ENCODE assay signal across 10 cellular contexts in genomic region chr1:53592521-53592982, GRCh38.
DNase-seq lines count a peak whose midpoint lies in the region; ATAC-seq and TF ChIP-seq lines count a peak whose summit lies in the region.
"Had no signal": no experiment of that assay in that cellular context is flagged by ENCODE, and none has a peak within 500 bp of the region (broad histone marks: within the 10 kb centered on the region; RNA-seq: fewer than 3 reads in every experiment).

No MANE protein-coding gene starts in this region.

- H3K4me1 ChIP-seq in SK-N-SH (ENCODE audit: control insufficient read depth in 1 of 2, insufficient read depth in 2 of 2, low read depth in 1 of 2, low read length in 1 of 2): peaks cover 6 to 58% of the 10 kb centered on the region in 2 experiments; a peak in 2 of 4 replicates

- H3F3A ChIP-seq in SK-N-SH (replicated peaks; ENCODE audit: insufficient read depth): no peaks in the 10 kb centered on the region

- no peaks in the 10 kb centered on the region for H3K27me3 ChIP-seq in SK-N-SH (ENCODE audit: insufficient read depth)

- 93% methylated on average over 3 of the region's 6 CpGs for WGBS in SK-N-SH (ENCODE audit: low lambda C conversion rate)

- TF ChIP-seq CTCF in SK-N-SH (IDR thresholded peaks at IDR 0.05): no peak

- H3K9me2 ChIP-seq in SK-N-SH: no peaks in the 10 kb centered on the region

- H4K20me1 ChIP-seq in SK-N-SH (ENCODE audit: insufficient read depth): no peaks in the 10 kb centered on the region

- no peak overlapping the region for H2AFZ ChIP-seq in SK-N-SH (ENCODE audit: low read depth)

- ATAC-seq in left cardiac atrium (peak; percentile 58 to 71), HG03469 (IDR thresholded peaks at IDR 0.05; ENCODE audit: unreplicated experiment) (no peak)

- TF ChIP-seq RAD21 in SK-N-SH (IDR thresholded peaks at IDR 0.05; ENCODE audit: low read length): no peak

- no peak overlapping the region for H3K4me3 ChIP-seq in SK-N-SH (ENCODE audit: low read depth in 2 of 2, low read length in 1 of 2)
- H3K4me3 ChIP-seq: thoracic aorta had no signal

- H3K27ac ChIP-seq in SK-N-SH (ENCODE audit: low read depth in 2 of 2, low read length in 1 of 2): peak overlapping the region in 1 of 2 experiments; percentile 96; a peak in 2 of 4 replicates
- H3K27ac ChIP-seq: thoracic aorta had no signal

- no peak overlapping the region for H3K9ac ChIP-seq in SK-N-SH

- CTCF ChIA-PET in SK-N-SH (lab: Yijun Ruan, JAX): interaction anchor here (0.7 to 6.3 kb wide), 7 partner anchors 12 to 142 kb away, joined by 3 to 40 read pairs (median 4); no protein-coding TSS in a partner anchor

- POLR2A ChIA-PET in SK-N-SH (lab: Yijun Ruan, JAX): no interaction called here

- H3K9me3 ChIP-seq in SK-N-SH: no peaks in the 10 kb centered on the region
- H3K9me3 ChIP-seq: thoracic aorta had no signal

- H3K36me3 ChIP-seq in SK-N-SH (replicated peaks in 1 of 2; ENCODE audit: control insufficient read depth in 1 of 2, insufficient read depth in 2 of 2, low read length in 1 of 2): no peaks in the 10 kb centered on the region
- H3K36me3 ChIP-seq: thoracic aorta had no signal

- H3K79me2 ChIP-seq in SK-N-SH (ENCODE audit: insufficient read depth): no peaks in the 10 kb centered on the region

- intact Hi-C loops in left cardiac atrium (cut with DNase I): no loop called here

- 0 out of 4 replicates have a peak, but pooled peaks of 1 of the 2 experiments have one; percentile 5 for TF ChIP-seq EP300 in SK-N-SH (IDR thresholded peaks at IDR 0.05; ENCODE audit: borderline replicate concordance in 1 of 2, low read depth in 1 of 2, low read length in 1 of 2)

- DNase-seq in DMS53 (lab: John Stamatoyannopoulos, UW) (peak; percentile 57), DMS53 treated with DMSO at 0.1 percent for 48 hours (lab: John Stamatoyannopoulos, UW; ENCODE audit: unreplicated experiment) (no peak), SK-N-SH (peak; percentile 66), left cardiac atrium (no peak), smooth muscle cell of the brain vasculature (ENCODE audit: low read depth, low spot score) (peak; percentile 28), ecto neural progenitor cell (ENCODE audit: low spot score) (no peak)
- DNase-seq in stimulated activated CD4-positive, alpha-beta T cell treated with anti-CD3 and anti-CD28 coated beads, Interleukin-4, amount 100 ng/mL, for 24 hours: no peak
- DNase-seq: erythroblast had no signal

- no peak overlapping the region for H3K4me2 ChIP-seq in SK-N-SH

TF ChIP-seq in SK-N-SH, 30 proteins besides CTCF, POLR2A, EP300 and RAD21:
- TF ChIP-seq ELF1 (IDR thresholded peaks at IDR 0.05): no peak
- no peak for TF ChIP-seq TAF1 (IDR thresholded peaks at IDR 0.05; ENCODE audit: borderline replicate concordance, low read depth, low read length)
- TF ChIP-seq RFX5 (IDR thresholded peaks at IDR 0.05; ENCODE audit: low read length): no peak
- 0 out of 2 replicates have a peak, but pooled peaks have one; percentile 13 for TF ChIP-seq SMC3 (IDR thresholded peaks at IDR 0.05; ENCODE audit: low read depth, low read length)
- TF ChIP-seq MAX (IDR thresholded peaks at IDR 0.05; ENCODE audit: low read depth): no peak
- 0 out of 2 replicates have a peak, but pooled peaks have one; percentile 19 for TF ChIP-seq FOXJ3 (CRISPR knock-in tag; IDR thresholded peaks at IDR 0.05)
- TF ChIP-seq TEAD4 (IDR thresholded peaks at IDR 0.05; ENCODE audit: borderline replicate concordance, insufficient read depth): no peak

Comparison
In these comparisons a context has a peak if more than half of its experiments do, and no peak if none do; other contexts are left out.
1. DNase-seq: peak in DMS53 (single experiment), SK-N-SH (single experiment) and smooth muscle cell of the brain vasculature (single experiment); none in DMS53 treated with DMSO at 0.1 percent for 48 hours (single experiment), left cardiac atrium (single experiment), stimulated activated CD4-positive, alpha-beta T cell treated with anti-CD3 and anti-CD28 coated beads, Interleukin-4, amount 100 ng/mL, for 24 hours (single experiment) and ecto neural progenitor cell (single experiment).